Comparison of ENCODE assay signal across 26 cellular contexts in the genomic region with DNA sequence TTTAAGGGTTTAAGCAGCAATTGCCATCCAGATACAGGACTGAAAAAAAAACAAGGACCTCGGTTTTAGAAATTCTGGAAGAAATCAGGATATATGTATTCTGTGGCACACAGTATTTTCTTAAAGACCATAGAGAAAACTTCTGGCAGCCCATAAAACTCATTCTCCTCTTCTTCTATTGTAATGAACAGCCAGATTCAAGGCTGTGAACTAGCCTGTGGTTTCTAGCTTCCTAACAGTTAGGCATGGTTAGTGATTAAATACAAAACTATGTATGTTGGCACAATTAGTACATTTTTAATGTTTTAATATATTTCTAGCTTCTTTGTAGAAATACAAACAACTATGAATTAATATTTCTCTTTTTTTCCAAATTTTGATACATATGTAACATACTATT.
DNase-seq lines count a peak whose midpoint lies in the region; TF ChIP-seq lines count a peak whose summit lies in the region.
"Had no signal": no experiment of that assay in that cellular context is flagged by ENCODE, and none has a peak within 500 bp of the region (broad histone marks: within the 10 kb centered on the region; RNA-seq: fewer than 3 reads in every experiment).

No MANE protein-coding gene starts in this region.

- WGBS in mesendoderm (ENCODE audit: extremely low coverage, insufficient coverage, low lambda C conversion rate): no CpG with 5 or more reads among the region's 1 CpG
- 53% methylated on average over 1 of the region's 1 CpG for WGBS in prostate gland

- no peak overlapping the region for H3K4ac ChIP-seq in mesendoderm (ENCODE audit: low read depth, low read length)

- H3K56ac ChIP-seq in mesendoderm (ENCODE audit: low read length): no peak overlapping the region

- no peaks in the 10 kb centered on the region for H3K79me1 ChIP-seq in mesendoderm (ENCODE audit: low read length)

- no peak overlapping the region for H4K8ac ChIP-seq in mesendoderm (ENCODE audit: low read depth, low read length)

- no peaks in the 10 kb centered on the region for H3K79me2 ChIP-seq in mesendoderm (ENCODE audit: control insufficient read depth, insufficient read depth, low read length)

- no peak overlapping the region for H3K4me2 ChIP-seq in mesendoderm (ENCODE audit: low read length)
- H3K4me2 ChIP-seq: A549 had no signal

- H3K4me1 ChIP-seq in mesendoderm (ENCODE audit: control insufficient read depth, low read depth, low read length): no peaks in the 10 kb centered on the region
- H3K4me1 ChIP-seq in prostate gland (replicated peaks): no peaks in the 10 kb centered on the region
- H3K4me1 ChIP-seq: A549, gastrocnemius medialis, HAP-1, lower lobe of right lung, spleen, tibial artery had no signal

- H4K5ac ChIP-seq in mesendoderm (ENCODE audit: low read length): no peak overlapping the region

- H3K27me3 ChIP-seq in mesendoderm (ENCODE audit: insufficient read depth, low read length, poor library complexity) (no peaks in the 10 kb centered on the region), prostate gland (replicated peaks; ENCODE audit: insufficient read depth) (no peaks in the 10 kb centered on the region)
- H3K27me3 ChIP-seq: cardiac muscle cell, gastrocnemius medialis, neutrophil, spleen, tibial artery had no signal

- H2BK5ac ChIP-seq in mesendoderm (ENCODE audit: low read length): no peak overlapping the region

- DNase-seq in AG08395 (ENCODE audit: low spot score) (peak; percentile 1), M059J (ENCODE audit: low read depth) (peak; percentile 26), choroid plexus epithelial cell (ENCODE audit: low read depth) (peak; percentile 3), mesendoderm (no peak), NCI-H69 (lab: John Stamatoyannopoulos, UW) (no peak), prostate gland (ENCODE audit: low spot score) (no peak), NK-92 (lab: John Stamatoyannopoulos, UW; ENCODE audit: unreplicated experiment) (no peak), dedifferentiated amniotic fluid mesenchymal stem cell (ENCODE audit: extremely low spot score) (no peak)
- DNase-seq: activated B cell treated with CpG ODN at 0.5 μM for 24 hours; activated CD4-positive, alpha-beta T cell treated with anti-CD3 and anti-CD28 coated beads, Interleukin-2, amount 50 U/mL, for 4 hours; activated CD8-positive, alpha-beta memory T cell treated with anti-CD3 and anti-CD28 coated beads, Interleukin-2, amount 50 U/mL, for 48 hours; C1 segment of cervical spinal cord; gastrocnemius medialis; hypothalamus; islet precursor cell; lower lobe of right lung; MM.1S; NCI-H146; spleen; stimulated activated CD4-positive, alpha-beta T cell treated with anti-CD3 and anti-CD28 coated beads, Interleukin-4, amount 100 ng/mL, for 4 hours; T1000; tibial artery had no signal

- TF ChIP-seq CTCF in choroid plexus epithelial cell (conservative IDR thresholded peaks at IDR 0.05; ENCODE audit: low read depth, low read length): no peak
- TF ChIP-seq CTCF in prostate gland (IDR thresholded peaks at IDR 0.05): no peak

- H3K27ac ChIP-seq in mesendoderm (ENCODE audit: low read depth, low read length): no peak overlapping the region
- no peak overlapping the region for H3K27ac ChIP-seq in prostate gland
- H3K27ac ChIP-seq: A549, cardiac muscle cell, gastrocnemius medialis, lower lobe of right lung, neutrophil, spleen, tibial artery had no signal

- H3K4me3 ChIP-seq in choroid plexus epithelial cell (ENCODE audit: low read depth, low read length) (no peak overlapping the region), mesendoderm (ENCODE audit: low read length) (no peak overlapping the region), prostate gland (no peak overlapping the region)
- H3K4me3 ChIP-seq: A549, cardiac muscle cell, gastrocnemius medialis, HAP-1, lower lobe of right lung, spleen, tibial artery had no signal

- H2BK120ac ChIP-seq in mesendoderm (ENCODE audit: low read depth, low read length): peak overlapping the region; percentile 51

- no peaks in the 10 kb centered on the region for H3K36me3 ChIP-seq in mesendoderm (ENCODE audit: control insufficient read depth, insufficient read depth, low read length)
- no peaks in the 10 kb centered on the region for H3K36me3 ChIP-seq in prostate gland
- H3K36me3 ChIP-seq: cardiac muscle cell, gastrocnemius medialis, HAP-1, lower lobe of right lung, neutrophil, spleen, tibial artery had no signal

- no peaks in the 10 kb centered on the region for H3K9me3 ChIP-seq in prostate gland
- H3K9me3 ChIP-seq: A549, gastrocnemius medialis, HAP-1, lower lobe of right lung, neutrophil, tibial artery had no signal

- no peak overlapping the region for H2AK5ac ChIP-seq in mesendoderm (ENCODE audit: low read length)

- no peak overlapping the region for H3K18ac ChIP-seq in mesendoderm (ENCODE audit: low read length)

- TF ChIP-seq POLR2A in prostate gland (IDR thresholded peaks at IDR 0.05): no peak

- no peak overlapping the region for H3K23ac ChIP-seq in mesendoderm (ENCODE audit: low read length)

- intact Hi-C loops in prostate gland (cut with DNase I): no loop called here

- H3K9ac ChIP-seq in mesendoderm (ENCODE audit: low read length): no peak overlapping the region

- H2BK15ac ChIP-seq in mesendoderm (replicated peaks; ENCODE audit: low read depth): peak overlapping the region; percentile 94

Comparison
In these comparisons a context has a peak if more than half of its experiments do, and no peak if none do; other contexts are left out.
1. DNase-seq: peak in AG08395 (single experiment), M059J (single experiment) and choroid plexus epithelial cell (single experiment); none in mesendoderm (single experiment), NCI-H69 (single experiment), prostate gland (single experiment), NK-92 (single experiment) and dedifferentiated amniotic fluid mesenchymal stem cell (single experiment).